Comparison of ENCODE assay signal across 20 cellular contexts in genomic region chr2:64392514-64392913, GRCh38.
"Had no signal": no experiment of that assay in that cellular context is flagged by ENCODE, and none has a peak within 500 bp of the region (broad histone marks: within the 10 kb centered on the region; RNA-seq: fewer than 3 reads in every experiment).

No MANE protein-coding gene starts in this region.

- H3K27ac ChIP-seq: colonic mucosa, gastrocnemius medialis, parathyroid adenoma, psoas muscle had no signal

- H3K36me3 ChIP-seq: colonic mucosa, gastrocnemius medialis, heart right ventricle, tibial artery had no signal

- H3K9me3 ChIP-seq: colonic mucosa, gastrocnemius medialis had no signal

- H3K79me2 ChIP-seq: parathyroid adenoma had no signal

- H3K4me3 ChIP-seq: colonic mucosa, gastrocnemius medialis, heart right ventricle, lung, psoas muscle, tibial artery had no signal

- H3K4me3 Mint-ChIP-seq: nephron; stimulated activated effector memory CD8-positive, alpha-beta T cell treated with anti-CD3 and anti-CD28 coated beads, Interleukin-12 subunit alpha, Interleukin-12 subunit beta, amount 100 ng/mL, for 72 hours had no signal

- DNase-seq: caudate nucleus; colonic mucosa; effector CD8-positive, alpha-beta T cell; gastrocnemius medialis; heart right ventricle; left ventricle myocardium superior; mesenchymal stem cell; midbrain; occipital lobe; psoas muscle; retina; stimulated activated CD4-positive, alpha-beta T cell treated with anti-CD3 and anti-CD28 coated beads, Interleukin-4, amount 100 ng/mL, for 1 hour; stimulated activated CD8-positive, alpha-beta memory T cell treated with anti-CD3 and anti-CD28 coated beads, Interleukin-4, amount 100 ng/mL, for 48 hours; stimulated activated naive CD8-positive, alpha-beta T cell treated with anti-CD3 and anti-CD28 coated beads, Interleukin-15, Interleukin-2, amounts not matched to agents 100 U/mL and 50 U/mL, for 24 hours; tibial artery had no signal

- H3K27ac Mint-ChIP-seq: nephron; stimulated activated effector memory CD8-positive, alpha-beta T cell treated with anti-CD3 and anti-CD28 coated beads, Interleukin-12 subunit alpha, Interleukin-12 subunit beta, amount 100 ng/mL, for 72 hours had no signal

- H3K36me3 Mint-ChIP-seq: stimulated activated effector memory CD8-positive, alpha-beta T cell treated with anti-CD3 and anti-CD28 coated beads, Interleukin-12 subunit alpha, Interleukin-12 subunit beta, amount 100 ng/mL, for 72 hours had no signal

- H3K9ac ChIP-seq: parathyroid adenoma had no signal

- H3K27me3 ChIP-seq: colonic mucosa, gastrocnemius medialis, heart right ventricle, tibial artery had no signal

- H2AFZ ChIP-seq: parathyroid adenoma had no signal

- H3K4me1 Mint-ChIP-seq: nephron; stimulated activated effector memory CD8-positive, alpha-beta T cell treated with anti-CD3 and anti-CD28 coated beads, Interleukin-12 subunit alpha, Interleukin-12 subunit beta, amount 100 ng/mL, for 72 hours had no signal

- H3K4me1 ChIP-seq: colonic mucosa, gastrocnemius medialis, parathyroid adenoma, psoas muscle had no signal

- ATAC-seq: esophagus mucosa; gastrocnemius medialis; heart right ventricle; left ventricle myocardium superior; psoas muscle; stimulated activated effector memory CD8-positive, alpha-beta T cell treated with anti-CD3 and anti-CD28 coated beads, Interleukin-12 subunit alpha, Interleukin-12 subunit beta, amount 100 ng/mL, for 72 hours; stimulated activated naive CD8-positive, alpha-beta T cell treated with anti-CD3 and anti-CD28 coated beads, Interleukin-15, Interleukin-2, amounts not matched to agents 100 U/mL and 50 U/mL, for 24 hours had no signal
